Comparison of ENCODE assay signal across 25 cellular contexts in the genomic region with DNA sequence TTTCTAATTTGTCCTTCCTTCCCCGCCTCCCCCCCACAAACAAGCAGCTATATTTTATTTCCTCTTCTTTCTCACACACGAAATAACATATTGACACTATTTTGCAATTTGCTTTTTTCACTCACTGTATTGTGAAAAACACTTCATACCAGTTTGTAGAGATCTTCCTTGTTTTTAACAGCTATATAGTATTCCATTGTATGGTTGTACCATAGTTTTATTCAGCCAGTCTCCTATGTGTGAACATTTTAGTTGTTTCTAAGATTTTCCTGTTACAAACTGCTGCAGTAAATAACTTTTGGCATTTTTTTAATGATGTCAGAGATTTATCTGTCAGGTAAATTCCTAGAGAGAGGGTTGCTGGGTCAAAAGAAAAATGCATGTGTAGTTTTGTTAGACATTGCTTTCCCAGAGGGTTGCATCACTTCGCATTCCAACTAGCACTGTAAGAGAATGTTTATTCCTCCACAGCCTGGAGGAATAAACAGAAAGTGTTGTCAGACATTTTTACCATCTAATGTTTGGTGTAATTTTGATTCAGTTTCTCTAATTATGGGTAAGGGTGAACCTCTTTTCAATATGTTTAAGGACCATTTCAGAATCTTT.
A peak's percentile ranks its signal among the peaks of the same experiment; 100 is the strongest.
DNase-seq lines count a peak whose midpoint lies in the region; ATAC-seq and TF ChIP-seq lines count a peak whose summit lies in the region.
"Had no signal": no experiment of that assay in that cellular context is flagged by ENCODE, and none has a peak within 500 bp of the region (broad histone marks: within the 10 kb centered on the region; RNA-seq: fewer than 3 reads in every experiment).

No MANE protein-coding gene starts in this region.

- H3K9ac ChIP-seq in smooth muscle cell (ENCODE audit: low read depth): no peak overlapping the region

- peak; percentile 36 for DNase-seq in SIG-M5 treated with dmso at 0.1 percent for 504 hours (lab: John Stamatoyannopoulos, UW; ENCODE audit: unreplicated experiment)
- DNase-seq in SIG-M5 (lab: John Stamatoyannopoulos, UW): no peak
- DNase-seq in RWPE2 (ENCODE audit: low spot score): no peak
- peak; percentile 61 for DNase-seq in fibroblast of mammary gland (ENCODE audit: low read depth)
- no peak for DNase-seq in smooth muscle cell (lab: John Stamatoyannopoulos, UW; ENCODE audit: unreplicated experiment)
- no peak for DNase-seq in endothelial cell (ENCODE audit: low spot score)
- no peak for DNase-seq in activated CD4-positive, alpha-beta T cell treated with anti-CD3 and anti-CD28 coated beads for 48 hours
- DNase-seq: activated CD8-positive, alpha-beta memory T cell treated with anti-CD3 and anti-CD28 coated beads, Interleukin-2, amount 10 ng/mL, durations not matched to agents 7 days and 5 days; CD8-positive, alpha-beta T cell; DND-41; heart right ventricle; MM.1S; NCI-H1930; NCI-H510A; SJCRH30; stimulated activated CD4-positive, alpha-beta T cell treated with anti-CD3 and anti-CD28 coated beads, Interleukin-12 subunit alpha, Interleukin-12 subunit beta, amount 100 ng/mL, for 4 hours; stimulated activated naive B cell treated with anti-CD40 and anti-IgM and Interleukin-4, amounts not matched to agents 10 μg/mL and 1 μg/mL and 100 μg/mL, for 72 hours; thyroid gland had no signal

- no peaks in the 10 kb centered on the region for H3K27me3 Mint-ChIP-seq in endothelial cell (ENCODE audit: unreplicated experiment)
- H3K27me3 Mint-ChIP-seq: activated CD8-positive, alpha-beta memory T cell treated with anti-CD3 and anti-CD28 coated beads, Interleukin-2, amount 10 ng/mL, durations not matched to agents 7 days and 5 days; stimulated activated naive B cell treated with anti-CD40 and anti-IgM and Interleukin-4, amounts not matched to agents 10 μg/mL and 1 μg/mL and 100 μg/mL, for 72 hours had no signal

- H3K4me3 ChIP-seq in RWPE2 (ENCODE audit: severe bottlenecking) (no peak overlapping the region), fibroblast of mammary gland (ENCODE audit: control insufficient read depth, low read depth, low read length) (no peak overlapping the region), smooth muscle cell (no peak overlapping the region)
- H3K4me3 ChIP-seq: heart right ventricle, prostate gland, SJCRH30, thyroid gland had no signal

- H3K36me3 Mint-ChIP-seq in endothelial cell (ENCODE audit: low read depth, unreplicated experiment): no peaks in the 10 kb centered on the region

- H3K9me3 ChIP-seq in RWPE2 (ENCODE audit: severe bottlenecking) (no peaks in the 10 kb centered on the region), smooth muscle cell (replicated peaks; ENCODE audit: low read depth) (no peaks in the 10 kb centered on the region)
- H3K9me3 ChIP-seq: prostate gland, SJCRH30, thyroid gland had no signal

- no peaks in the 10 kb centered on the region for H3F3A ChIP-seq in smooth muscle cell (ENCODE audit: low read depth)

- H3K4me1 ChIP-seq in RWPE2 (ENCODE audit: insufficient read depth, poor library complexity, severe bottlenecking) (no peaks in the 10 kb centered on the region), smooth muscle cell (ENCODE audit: low read depth) (no peaks in the 10 kb centered on the region)
- H3K4me1 ChIP-seq: prostate gland, SJCRH30, thyroid gland had no signal

- H4K20me1 ChIP-seq in smooth muscle cell (ENCODE audit: low read depth): peaks cover under 1% of the 10 kb centered on the region

- H3K27ac Mint-ChIP-seq in endothelial cell (ENCODE audit: unreplicated experiment): no peak overlapping the region
- H3K27ac Mint-ChIP-seq: activated CD8-positive, alpha-beta memory T cell treated with anti-CD3 and anti-CD28 coated beads, Interleukin-2, amount 10 ng/mL, durations not matched to agents 7 days and 5 days; activated T-helper 2 cell treated with anti-CD3 and anti-CD28 coated beads, Interferon-gamma antibody, Interleukin-2, Interleukin-4, amounts not matched to agents 10 μg/mL and 5 μg/mL and 100 μg/mL, durations not matched to agents 14 hours and 24 hours and 36 hours; CD8-positive, alpha-beta T cell; stimulated activated naive B cell treated with anti-CD40 and anti-IgM and Interleukin-4, amounts not matched to agents 10 μg/mL and 1 μg/mL and 100 μg/mL, for 72 hours; T-helper 2 cell treated with Interferon-gamma antibody and Interleukin-4, amounts not matched to agents 5 μg/mL and 100 μg/mL, for 36 hours had no signal

- H3K27ac ChIP-seq in RWPE2 (ENCODE audit: poor library complexity, severe bottlenecking) (no peak overlapping the region), smooth muscle cell (ENCODE audit: low read depth) (peak overlapping the region; percentile 59)
- H3K27ac ChIP-seq: 22Rv1, heart right ventricle, prostate gland, SJCRH30, thyroid gland had no signal

- 91% methylated on average over 3 of the region's 3 CpGs for WGBS in smooth muscle cell (ENCODE audit: low lambda C conversion rate)

- peaks cover 23% of the 10 kb centered on the region for H3K79me2 ChIP-seq in smooth muscle cell (ENCODE audit: low read depth)

- no peaks in the 10 kb centered on the region for H3K4me1 Mint-ChIP-seq in endothelial cell (ENCODE audit: unreplicated experiment)
- H3K4me1 Mint-ChIP-seq: nephron had no signal

- no peaks in the 10 kb centered on the region for H3K36me3 ChIP-seq in RWPE2 (ENCODE audit: low read depth)
- H3K36me3 ChIP-seq in smooth muscle cell (ENCODE audit: low read depth): no peaks in the 10 kb centered on the region
- H3K36me3 ChIP-seq: heart right ventricle, prostate gland, SJCRH30, thyroid gland had no signal

- H3K4me3 Mint-ChIP-seq in endothelial cell (ENCODE audit: unreplicated experiment): no peak overlapping the region
- H3K4me3 Mint-ChIP-seq: activated CD8-positive, alpha-beta memory T cell treated with anti-CD3 and anti-CD28 coated beads, Interleukin-2, amount 10 ng/mL, durations not matched to agents 7 days and 5 days; CD8-positive, alpha-beta T cell; nephron; stimulated activated naive B cell treated with anti-CD40 and anti-IgM and Interleukin-4, amounts not matched to agents 10 μg/mL and 1 μg/mL and 100 μg/mL, for 72 hours; T-helper 2 cell treated with Interferon-gamma antibody and Interleukin-4, amounts not matched to agents 5 μg/mL and 100 μg/mL, for 36 hours had no signal

- H3K27me3 ChIP-seq in RWPE2 (ENCODE audit: insufficient read depth, poor library complexity, severe bottlenecking): no peaks in the 10 kb centered on the region
- H3K27me3 ChIP-seq in smooth muscle cell (ENCODE audit: low read depth): no peaks in the 10 kb centered on the region
- H3K27me3 ChIP-seq: heart right ventricle, SJCRH30, thyroid gland had no signal

- H3K9me3 Mint-ChIP-seq in endothelial cell (ENCODE audit: unreplicated experiment): no peaks in the 10 kb centered on the region

- peak overlapping the region; percentile 17 for H3K4me2 ChIP-seq in smooth muscle cell

- TF ChIP-seq CTCF in RWPE2 (IDR thresholded peaks at IDR 0.05; ENCODE audit: poor library complexity, severe bottlenecking) (no peak), fibroblast of mammary gland (conservative IDR thresholded peaks at IDR 0.05; ENCODE audit: control insufficient read depth, insufficient read depth, low read depth, low read length) (no peak), smooth muscle cell (IDR thresholded peaks at IDR 0.05; ENCODE audit: borderline replicate concordance, insufficient read depth, poor library complexity, severe bottlenecking) (no peak), endothelial cell (IDR thresholded peaks at IDR 0.05; ENCODE audit: unreplicated experiment) (no peak)

- no peak overlapping the region for H2AFZ ChIP-seq in smooth muscle cell (ENCODE audit: low read depth)

- ATAC-seq in RWPE2 (ENCODE audit: low read depth) (peak; percentile 68; the same call in 2 of the 3 replicates), GM18498 (IDR thresholded peaks at IDR 0.05; ENCODE audit: unreplicated experiment) (no peak)
- ATAC-seq: activated CD4-positive, CD25-positive, alpha-beta regulatory T cell treated with anti-CD3 and anti-CD28 coated beads, Interleukin-2, amount 50 U/mL, for 24 hours; activated CD8-positive, alpha-beta memory T cell treated with anti-CD3 and anti-CD28 coated beads, Interleukin-2, amount 10 ng/mL, durations not matched to agents 7 days and 5 days; CD8-positive, alpha-beta T cell; heart right ventricle; stimulated activated naive B cell treated with anti-CD40 and anti-IgM and Interleukin-4, amounts not matched to agents 10 μg/mL and 1 μg/mL and 100 μg/mL, for 72 hours had no signal

Comparison
In these comparisons a context has a peak if more than half of its experiments do, and no peak if none do; other contexts are left out.
1. DNase-seq: peak in SIG-M5 treated with dmso at 0.1 percent for 504 hours (single experiment) and fibroblast of mammary gland (single experiment); none in SIG-M5 (single experiment), RWPE2 (single experiment), smooth muscle cell (single experiment), endothelial cell (single experiment) and activated CD4-positive, alpha-beta T cell treated with anti-CD3 and anti-CD28 coated beads for 48 hours (single experiment).